Comparison of ENCODE assay signal across 2 cellular contexts in the genomic region with DNA sequence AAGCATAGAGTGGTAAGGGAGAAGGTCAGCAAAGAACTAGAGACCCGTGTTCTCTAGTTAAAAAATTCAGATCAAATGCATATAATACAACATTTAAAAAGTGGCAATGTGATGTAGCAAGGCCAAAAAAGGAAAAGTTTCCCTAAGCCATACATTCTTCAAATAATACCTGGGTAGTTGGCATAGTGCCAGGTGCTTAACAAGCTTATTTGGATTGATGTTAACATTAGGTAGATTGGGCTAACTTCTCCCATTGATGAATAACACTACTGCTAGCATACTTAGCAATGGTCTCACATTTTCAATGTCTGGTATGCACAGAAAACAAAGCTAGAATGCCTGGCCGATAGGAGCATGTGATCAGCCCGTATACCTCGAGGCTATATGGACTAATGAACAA.
TF ChIP-seq lines count a peak whose summit lies in the region.

No MANE protein-coding gene starts in this region.

TF ChIP-seq in HEK293, 187 proteins besides CTCF, POLR2A, EP300 and RAD21 (continued from another document and continues in another):
- TF ChIP-seq, protein P1, sequence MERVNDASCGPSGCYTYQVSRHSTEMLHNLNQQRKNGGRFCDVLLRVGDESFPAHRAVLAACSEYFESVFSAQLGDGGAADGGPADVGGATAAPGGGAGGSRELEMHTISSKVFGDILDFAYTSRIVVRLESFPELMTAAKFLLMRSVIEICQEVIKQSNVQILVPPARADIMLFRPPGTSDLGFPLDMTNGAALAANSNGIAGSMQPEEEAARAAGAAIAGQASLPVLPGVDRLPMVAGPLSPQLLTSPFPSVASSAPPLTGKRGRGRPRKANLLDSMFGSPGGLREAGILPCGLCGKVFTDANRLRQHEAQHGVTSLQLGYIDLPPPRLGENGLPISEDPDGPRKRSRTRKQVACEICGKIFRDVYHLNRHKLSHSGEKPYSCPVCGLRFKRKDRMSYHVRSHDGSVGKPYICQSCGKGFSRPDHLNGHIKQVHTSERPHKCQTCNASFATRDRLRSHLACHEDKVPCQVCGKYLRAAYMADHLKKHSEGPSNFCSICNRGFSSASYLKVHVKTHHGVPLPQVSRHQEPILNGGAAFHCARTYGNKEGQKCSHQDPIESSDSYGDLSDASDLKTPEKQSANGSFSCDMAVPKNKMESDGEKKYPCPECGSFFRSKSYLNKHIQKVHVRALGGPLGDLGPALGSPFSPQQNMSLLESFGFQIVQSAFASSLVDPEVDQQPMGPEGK (tag by site-specific recombination; IDR thresholded peaks at IDR 0.05) = no peak
- TF ChIP-seq ZNF350 (tag by site-specific recombination; IDR thresholded peaks at IDR 0.05) = peak; percentile 80
- no peak for TF ChIP-seq ZNF133 (tag by site-specific recombination; IDR thresholded peaks at IDR 0.05)
- TF ChIP-seq ZFHX2 (tag by site-specific recombination; conservative IDR thresholded peaks at IDR 0.05) = no peak
- TF ChIP-seq HOXD13 (CRISPR knock-in tag; IDR thresholded peaks at IDR 0.05; ENCODE audit: borderline replicate concordance) = no peak
- TF ChIP-seq, protein P2, sequence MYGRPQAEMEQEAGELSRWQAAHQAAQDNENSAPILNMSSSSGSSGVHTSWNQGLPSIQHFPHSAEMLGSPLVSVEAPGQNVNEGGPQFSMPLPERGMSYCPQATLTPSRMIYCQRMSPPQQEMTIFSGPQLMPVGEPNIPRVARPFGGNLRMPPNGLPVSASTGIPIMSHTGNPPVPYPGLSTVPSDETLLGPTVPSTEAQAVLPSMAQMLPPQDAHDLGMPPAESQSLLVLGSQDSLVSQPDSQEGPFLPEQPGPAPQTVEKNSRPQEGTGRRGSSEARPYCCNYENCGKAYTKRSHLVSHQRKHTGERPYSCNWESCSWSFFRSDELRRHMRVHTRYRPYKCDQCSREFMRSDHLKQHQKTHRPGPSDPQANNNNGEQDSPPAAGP (tag by site-specific recombination; IDR thresholded peaks at IDR 0.05) = no peak
- TF ChIP-seq ZNF473 (tag by site-specific recombination; IDR thresholded peaks at IDR 0.05) = no peak
- TF ChIP-seq GLI2 (tag by site-specific recombination; IDR thresholded peaks at IDR 0.05; ENCODE audit: borderline replicate concordance, low read depth) = no peak
- no peak for TF ChIP-seq KLF10 (tag by site-specific recombination; IDR thresholded peaks at IDR 0.05)
- TF ChIP-seq ZNF112 (tag by site-specific recombination; IDR thresholded peaks at IDR 0.05) = 0 out of 2 replicates have a peak, but pooled peaks have one; percentile 49
- no peak for TF ChIP-seq ZNF610 (tag by site-specific recombination; IDR thresholded peaks at IDR 0.05; ENCODE audit: borderline replicate concordance)
- TF ChIP-seq, protein P3, sequence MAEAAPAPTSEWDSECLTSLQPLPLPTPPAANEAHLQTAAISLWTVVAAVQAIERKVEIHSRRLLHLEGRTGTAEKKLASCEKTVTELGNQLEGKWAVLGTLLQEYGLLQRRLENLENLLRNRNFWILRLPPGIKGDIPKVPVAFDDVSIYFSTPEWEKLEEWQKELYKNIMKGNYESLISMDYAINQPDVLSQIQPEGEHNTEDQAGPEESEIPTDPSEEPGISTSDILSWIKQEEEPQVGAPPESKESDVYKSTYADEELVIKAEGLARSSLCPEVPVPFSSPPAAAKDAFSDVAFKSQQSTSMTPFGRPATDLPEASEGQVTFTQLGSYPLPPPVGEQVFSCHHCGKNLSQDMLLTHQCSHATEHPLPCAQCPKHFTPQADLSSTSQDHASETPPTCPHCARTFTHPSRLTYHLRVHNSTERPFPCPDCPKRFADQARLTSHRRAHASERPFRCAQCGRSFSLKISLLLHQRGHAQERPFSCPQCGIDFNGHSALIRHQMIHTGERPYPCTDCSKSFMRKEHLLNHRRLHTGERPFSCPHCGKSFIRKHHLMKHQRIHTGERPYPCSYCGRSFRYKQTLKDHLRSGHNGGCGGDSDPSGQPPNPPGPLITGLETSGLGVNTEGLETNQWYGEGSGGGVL (tag by site-specific recombination; IDR thresholded peaks at IDR 0.05) = no peak
- no peak for TF ChIP-seq ZNF629 (tag by site-specific recombination; IDR thresholded peaks at IDR 0.05)
- no peak for TF ChIP-seq ZFP37 (tag by site-specific recombination; IDR thresholded peaks at IDR 0.05)
- peak; percentile 31; the same call in 1 of the 2 replicates for TF ChIP-seq ZNF37A (tag by site-specific recombination; IDR thresholded peaks at IDR 0.05)
- no peak for TF ChIP-seq KLF8 (tag by site-specific recombination; IDR thresholded peaks at IDR 0.05)
- TF ChIP-seq, protein P4, sequence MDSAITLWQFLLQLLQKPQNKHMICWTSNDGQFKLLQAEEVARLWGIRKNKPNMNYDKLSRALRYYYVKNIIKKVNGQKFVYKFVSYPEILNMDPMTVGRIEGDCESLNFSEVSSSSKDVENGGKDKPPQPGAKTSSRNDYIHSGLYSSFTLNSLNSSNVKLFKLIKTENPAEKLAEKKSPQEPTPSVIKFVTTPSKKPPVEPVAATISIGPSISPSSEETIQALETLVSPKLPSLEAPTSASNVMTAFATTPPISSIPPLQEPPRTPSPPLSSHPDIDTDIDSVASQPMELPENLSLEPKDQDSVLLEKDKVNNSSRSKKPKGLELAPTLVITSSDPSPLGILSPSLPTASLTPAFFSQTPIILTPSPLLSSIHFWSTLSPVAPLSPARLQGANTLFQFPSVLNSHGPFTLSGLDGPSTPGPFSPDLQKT (IDR thresholded peaks at IDR 0.05; ENCODE audit: borderline replicate concordance, low read depth, low read length) = no peak
- TF ChIP-seq, protein P5, sequence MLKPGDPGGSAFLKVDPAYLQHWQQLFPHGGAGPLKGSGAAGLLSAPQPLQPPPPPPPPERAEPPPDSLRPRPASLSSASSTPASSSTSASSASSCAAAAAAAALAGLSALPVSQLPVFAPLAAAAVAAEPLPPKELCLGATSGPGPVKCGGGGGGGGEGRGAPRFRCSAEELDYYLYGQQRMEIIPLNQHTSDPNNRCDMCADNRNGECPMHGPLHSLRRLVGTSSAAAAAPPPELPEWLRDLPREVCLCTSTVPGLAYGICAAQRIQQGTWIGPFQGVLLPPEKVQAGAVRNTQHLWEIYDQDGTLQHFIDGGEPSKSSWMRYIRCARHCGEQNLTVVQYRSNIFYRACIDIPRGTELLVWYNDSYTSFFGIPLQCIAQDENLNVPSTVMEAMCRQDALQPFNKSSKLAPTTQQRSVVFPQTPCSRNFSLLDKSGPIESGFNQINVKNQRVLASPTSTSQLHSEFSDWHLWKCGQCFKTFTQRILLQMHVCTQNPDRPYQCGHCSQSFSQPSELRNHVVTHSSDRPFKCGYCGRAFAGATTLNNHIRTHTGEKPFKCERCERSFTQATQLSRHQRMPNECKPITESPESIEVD (tag by site-specific recombination; IDR thresholded peaks at IDR 0.05) = no peak
- TF ChIP-seq ZNF184 (tag by site-specific recombination; IDR thresholded peaks at IDR 0.05) = 0 out of 2 replicates have a peak, but pooled peaks have one; percentile 32

TF ChIP-seq in K562, 482 proteins besides CTCF, POLR2A, EP300 and RAD21 (continued from another document):
- TF ChIP-seq, protein P6, sequence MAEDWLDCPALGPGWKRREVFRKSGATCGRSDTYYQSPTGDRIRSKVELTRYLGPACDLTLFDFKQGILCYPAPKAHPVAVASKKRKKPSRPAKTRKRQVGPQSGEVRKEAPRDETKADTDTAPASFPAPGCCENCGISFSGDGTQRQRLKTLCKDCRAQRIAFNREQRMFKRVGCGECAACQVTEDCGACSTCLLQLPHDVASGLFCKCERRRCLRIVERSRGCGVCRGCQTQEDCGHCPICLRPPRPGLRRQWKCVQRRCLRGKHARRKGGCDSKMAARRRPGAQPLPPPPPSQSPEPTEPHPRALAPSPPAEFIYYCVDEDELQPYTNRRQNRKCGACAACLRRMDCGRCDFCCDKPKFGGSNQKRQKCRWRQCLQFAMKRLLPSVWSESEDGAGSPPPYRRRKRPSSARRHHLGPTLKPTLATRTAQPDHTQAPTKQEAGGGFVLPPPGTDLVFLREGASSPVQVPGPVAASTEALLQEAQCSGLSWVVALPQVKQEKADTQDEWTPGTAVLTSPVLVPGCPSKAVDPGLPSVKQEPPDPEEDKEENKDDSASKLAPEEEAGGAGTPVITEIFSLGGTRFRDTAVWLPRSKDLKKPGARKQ (CRISPR knock-in tag; IDR thresholded peaks at IDR 0.05) = no peak
- no peak for TF ChIP-seq CREBBP (IDR thresholded peaks at IDR 0.05; ENCODE audit: low read depth, low read length)
- TF ChIP-seq, protein P7, sequence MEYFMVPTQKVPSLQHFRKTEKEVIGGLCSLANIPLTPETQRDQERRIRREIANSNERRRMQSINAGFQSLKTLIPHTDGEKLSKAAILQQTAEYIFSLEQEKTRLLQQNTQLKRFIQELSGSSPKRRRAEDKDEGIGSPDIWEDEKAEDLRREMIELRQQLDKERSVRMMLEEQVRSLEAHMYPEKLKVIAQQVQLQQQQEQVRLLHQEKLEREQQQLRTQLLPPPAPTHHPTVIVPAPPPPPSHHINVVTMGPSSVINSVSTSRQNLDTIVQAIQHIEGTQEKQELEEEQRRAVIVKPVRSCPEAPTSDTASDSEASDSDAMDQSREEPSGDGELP (CRISPR knock-in tag; IDR thresholded peaks at IDR 0.05; ENCODE audit: borderline replicate concordance) = no peak
